Comparison of ENCODE assay signal across 30 cellular contexts in the genomic region with DNA sequence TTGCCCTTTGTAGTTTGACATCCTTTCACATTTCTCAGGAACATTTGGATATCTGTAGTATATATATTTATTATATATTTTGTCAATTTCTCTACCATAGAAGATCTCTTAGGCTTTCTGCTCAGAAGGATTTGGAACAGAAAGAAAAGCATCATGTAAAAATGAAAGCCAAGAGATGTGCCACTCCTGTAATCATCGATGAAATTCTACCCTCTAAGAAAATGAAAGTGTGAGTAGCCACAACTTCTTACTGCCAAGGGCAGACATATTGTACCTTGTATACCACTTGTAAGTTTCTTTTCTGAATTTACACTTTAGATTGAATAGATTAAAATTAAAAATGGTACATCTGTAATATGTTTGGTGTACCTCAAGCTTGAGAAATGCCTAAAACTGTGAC. TPM values are rescaled to one million over a fixed set of nuclear protein-coding genes. Genes with fewer than 3 reads are reported as not detected.
DNase-seq lines count a peak whose midpoint lies in the region; ATAC-seq and TF ChIP-seq lines count a peak whose summit lies in the region.
"Had no signal": no experiment of that assay in that cellular context is flagged by ENCODE, and none has a peak within 500 bp of the region (broad histone marks: within the 10 kb centered on the region; RNA-seq: fewer than 3 reads in every experiment).

No MANE protein-coding gene starts in this region.

- no peaks in the 10 kb centered on the region for H4K20me1 ChIP-seq in mammary epithelial cell (ENCODE audit: insufficient read depth, low read length)

- peaks cover 40% of the 10 kb centered on the region for H3K79me2 ChIP-seq in mammary epithelial cell (ENCODE audit: insufficient read depth, low read length)

- H3K27ac Mint-ChIP-seq in activated CD8-positive, alpha-beta memory T cell treated with anti-CD3 and anti-CD28 coated beads, Interleukin-2, amount 10 ng/mL, durations not matched to agents 7 days and 5 days: peak overlapping the region; percentile 49
- peak overlapping the region; percentile 68 to 78 for H3K27ac Mint-ChIP-seq in natural killer cell
- H3K27ac Mint-ChIP-seq: dendritic cell treated with granulocyte-macrophage colony-stimulating factor and Interleukin-4, amounts not matched to agents 40 ng/mL and 50 ng/mL, for 4 days; GM23338; IgD-negative memory B cell; stimulated activated memory B cell treated with anti-CD40 and anti-IgM and Interleukin-4, amounts not matched to agents 10 μg/mL and 1 μg/mL and 100 μg/mL, for 72 hours had no signal

- TF ChIP-seq CTCF in mammary epithelial cell (conservative IDR thresholded peaks at IDR 0.05 in 1 of 2, IDR thresholded peaks at IDR 0.05 in 1 of 2; ENCODE audit: extremely low read depth in 1 of 2, insufficient read depth in 1 of 2, low read depth in 1 of 2, low read length in 2 of 2): no peak
- no peak for TF ChIP-seq CTCF in natural killer cell (IDR thresholded peaks at IDR 0.05)

- H3K27ac ChIP-seq in mammary epithelial cell (ENCODE audit: insufficient read depth, low read depth, low read length): no peak overlapping the region
- H3K27ac ChIP-seq: esophagus muscularis mucosa, pancreas, Peyer's patch had no signal

- dilution Hi-C loops in mammary epithelial cell (cut with HindIII; ENCODE audit: low sequenced_read_pairs): loop anchor here (5.0 kb wide), 1 partner anchor 37 kb away; no protein-coding TSS in a partner anchor

- no peak overlapping the region for H3K4me3 Mint-ChIP-seq in activated CD8-positive, alpha-beta memory T cell treated with anti-CD3 and anti-CD28 coated beads, Interleukin-2, amount 10 ng/mL, durations not matched to agents 7 days and 5 days
- H3K4me3 Mint-ChIP-seq in natural killer cell: peak overlapping the region; percentile 73
- H3K4me3 Mint-ChIP-seq: activated CD4-positive, alpha-beta memory T cell treated with anti-CD3 and anti-CD28 coated beads, Interleukin-2, amount 10 ng/mL, durations not matched to agents 7 days and 5 days; dendritic cell treated with granulocyte-macrophage colony-stimulating factor and Interleukin-4, amounts not matched to agents 40 ng/mL and 50 ng/mL, for 4 days; GM23338; nephron progenitor cell; stimulated activated memory B cell treated with anti-CD40 and anti-IgM and Interleukin-4, amounts not matched to agents 10 μg/mL and 1 μg/mL and 100 μg/mL, for 72 hours had no signal

- no peaks in the 10 kb centered on the region for H3K4me1 ChIP-seq in mammary epithelial cell (ENCODE audit: insufficient read depth, low read length)
- H3K4me1 ChIP-seq: esophagus muscularis mucosa, pancreas, Peyer's patch had no signal

- H3K4me3 ChIP-seq in mammary epithelial cell (replicated peaks in 1 of 3; ENCODE audit: insufficient read depth in 1 of 3, low read depth in 2 of 3, low read length in 3 of 3): no peak overlapping the region
- H3K4me3 ChIP-seq: esophagus muscularis mucosa, GM23338, pancreas, Peyer's patch had no signal

- no peaks in the 10 kb centered on the region for H3K27me3 ChIP-seq in mammary epithelial cell (ENCODE audit: insufficient read depth, low read length)
- H3K27me3 ChIP-seq: esophagus muscularis mucosa, pancreas, Peyer's patch had no signal

- no TSS peak for BruUV-seq in mammary epithelial cell (replicated peaks; lab: Mats Ljungman, UMichigan)

- DNase-seq in activated CD8-positive, alpha-beta memory T cell treated with anti-CD3 and anti-CD28 coated beads, Interleukin-2, amount 10 ng/mL, durations not matched to agents 7 days and 5 days: no peak
- DNase-seq in activated CD8-positive, alpha-beta memory T cell treated with anti-CD3 and anti-CD28 coated beads, Interleukin-2, amount 50 U/mL, for 4 hours: no peak
- DNase-seq in mammary epithelial cell (no peak), natural killer cell (no peak), NCI-H446 (lab: John Stamatoyannopoulos, UW) (no peak), hypothalamus (lab: John Stamatoyannopoulos, UW) (no peak), middle frontal gyrus (ENCODE audit: extremely low spot score, low spot score) (no peak)
- DNase-seq: activated CD4-positive, alpha-beta memory T cell treated with anti-CD3 and anti-CD28 coated beads, Interleukin-2, amount 10 ng/mL, durations not matched to agents 7 days and 5 days; activated gamma-delta T cell; AML-193; caudate nucleus; COR-L47; DMS53; glutamatergic neuron; midbrain; NCI-H1105 treated with DMSO at 0.1 percent for 48 hours; NCI-H2029; NCI-H69; nephron progenitor cell; pancreas; Peyer's patch; right cardiac atrium; stimulated activated CD4-positive, alpha-beta T cell treated with anti-CD3 and anti-CD28 coated beads, Interleukin-12 subunit alpha, Interleukin-12 subunit beta, amount 100 ng/mL, for 4 hours; stimulated activated CD4-positive, alpha-beta T cell treated with anti-CD3 and anti-CD28 coated beads, Interleukin-4, amount 100 ng/mL, for 24 hours had no signal

- no peaks in the 10 kb centered on the region for H3K9me3 ChIP-seq in mammary epithelial cell (replicated peaks; ENCODE audit: insufficient read depth, low read length)
- H3K9me3 ChIP-seq: esophagus muscularis mucosa, pancreas had no signal

- no peaks in the 10 kb centered on the region for H3K9me3 Mint-ChIP-seq in activated CD8-positive, alpha-beta memory T cell treated with anti-CD3 and anti-CD28 coated beads, Interleukin-2, amount 10 ng/mL, durations not matched to agents 7 days and 5 days (ENCODE audit: low read depth)
- H3K9me3 Mint-ChIP-seq in natural killer cell: no peaks in the 10 kb centered on the region
- H3K9me3 Mint-ChIP-seq: activated CD4-positive, alpha-beta memory T cell treated with anti-CD3 and anti-CD28 coated beads, Interleukin-2, amount 10 ng/mL, durations not matched to agents 7 days and 5 days; dendritic cell treated with granulocyte-macrophage colony-stimulating factor and Interleukin-4, amounts not matched to agents 40 ng/mL and 50 ng/mL, for 4 days; GM23338; IgD-negative memory B cell; nephron progenitor cell; stimulated activated memory B cell treated with anti-CD40 and anti-IgM and Interleukin-4, amounts not matched to agents 10 μg/mL and 1 μg/mL and 100 μg/mL, for 72 hours had no signal

- no peak for ATAC-seq in activated CD8-positive, alpha-beta memory T cell treated with anti-CD3 and anti-CD28 coated beads, Interleukin-2, amount 10 ng/mL, durations not matched to agents 7 days and 5 days
- peak; percentile 60 to 84 (median 71) for ATAC-seq in natural killer cell
- no peak for ATAC-seq in HG02798 (IDR thresholded peaks at IDR 0.05; ENCODE audit: poor library complexity, unreplicated experiment)
- ATAC-seq: GM23338; pancreas; right cardiac atrium; stimulated activated memory B cell treated with anti-CD40 and anti-IgM and Interleukin-4, amounts not matched to agents 10 μg/mL and 1 μg/mL and 100 μg/mL, for 72 hours had no signal

- H3K9ac ChIP-seq in mammary epithelial cell (ENCODE audit: insufficient read depth, low read length): no peak overlapping the region

- peak overlapping the region; percentile 4 for H3K4me2 ChIP-seq in mammary epithelial cell (ENCODE audit: insufficient read depth, low read depth, low read length)
- H3K4me2 ChIP-seq: GM23338 had no signal

- intact Hi-C loops in mammary epithelial cell (cut with micrococcal nuclease): no loop called here
- intact Hi-C loops in natural killer cell (cut with micrococcal nuclease): no loop called here

- H3K36me3 ChIP-seq in mammary epithelial cell (ENCODE audit: insufficient read depth, low read length): peaks cover 43% of the 10 kb centered on the region
- H3K36me3 ChIP-seq: esophagus muscularis mucosa, pancreas, Peyer's patch had no signal

- no peak overlapping the region for H2AFZ ChIP-seq in mammary epithelial cell (ENCODE audit: low read depth, low read length)
- H2AFZ ChIP-seq: GM23338 had no signal

- in situ Hi-C loops in mammary epithelial cell (cut with MboI; ENCODE audit: low sequenced_read_pairs in 2 of 2): no loop called here

- H3K27me3 Mint-ChIP-seq in activated CD8-positive, alpha-beta memory T cell treated with anti-CD3 and anti-CD28 coated beads, Interleukin-2, amount 10 ng/mL, durations not matched to agents 7 days and 5 days: no peaks in the 10 kb centered on the region
- H3K27me3 Mint-ChIP-seq in natural killer cell (ENCODE audit: low read depth in 2 of 2): no peaks in the 10 kb centered on the region
- H3K27me3 Mint-ChIP-seq: activated CD4-positive, alpha-beta memory T cell treated with anti-CD3 and anti-CD28 coated beads, Interleukin-2, amount 10 ng/mL, durations not matched to agents 7 days and 5 days; dendritic cell treated with granulocyte-macrophage colony-stimulating factor and Interleukin-4, amounts not matched to agents 40 ng/mL and 50 ng/mL, for 4 days; IgD-negative memory B cell; stimulated activated memory B cell treated with anti-CD40 and anti-IgM and Interleukin-4, amounts not matched to agents 10 μg/mL and 1 μg/mL and 100 μg/mL, for 72 hours had no signal

- CTCF ChIA-PET in activated CD8-positive, alpha-beta memory T cell treated with anti-CD3 and anti-CD28 coated beads, Interleukin-2, amount 10 ng/mL, durations not matched to agents 7 days and 5 days (lab: Charles Lee): no interaction called here
- CTCF ChIA-PET in mammary epithelial cell (lab: Charles Lee; ENCODE audit: low non-redundant PET): no interaction called here

- peaks cover 65% of the 10 kb centered on the region for H3K36me3 Mint-ChIP-seq in activated CD8-positive, alpha-beta memory T cell treated with anti-CD3 and anti-CD28 coated beads, Interleukin-2, amount 10 ng/mL, durations not matched to agents 7 days and 5 days
- no peaks in the 10 kb centered on the region for H3K36me3 Mint-ChIP-seq in natural killer cell
- H3K36me3 Mint-ChIP-seq: IgD-negative memory B cell; stimulated activated memory B cell treated with anti-CD40 and anti-IgM and Interleukin-4, amounts not matched to agents 10 μg/mL and 1 μg/mL and 100 μg/mL, for 72 hours had no signal

- WGBS in mammary epithelial cell (ENCODE audit: low coverage, missing lambda C conversion rate): 19% methylated on average over 1 of the region's 1 CpG

- peaks cover 16% of the 10 kb centered on the region for H3K4me1 Mint-ChIP-seq in activated CD8-positive, alpha-beta memory T cell treated with anti-CD3 and anti-CD28 coated beads, Interleukin-2, amount 10 ng/mL, durations not matched to agents 7 days and 5 days
- peaks cover 8 to 17% of the 10 kb centered on the region in 2 donors for H3K4me1 Mint-ChIP-seq in natural killer cell
- H3K4me1 Mint-ChIP-seq: GM23338; nephron progenitor cell; stimulated activated memory B cell treated with anti-CD40 and anti-IgM and Interleukin-4, amounts not matched to agents 10 μg/mL and 1 μg/mL and 100 μg/mL, for 72 hours had no signal

RNA-seq across cellular contexts. Expression of gene TPX2, which starts 31.2 kb away (rescaled TPM):
- 100 to 1,000 TPM; 148 to 159 TPM for total RNA-seq in activated CD8-positive, alpha-beta memory T cell treated with anti-CD3 and anti-CD28 coated beads, Interleukin-2, amount 10 ng/mL, durations not matched to agents 7 days and 5 days
- total RNA-seq in mammary epithelial cell: 10 to 100 TPM in 1 of 2 donors, 1 to 10 TPM in 1; 9.5 to 74.3 TPM
- 51.2 TPM for polyA plus RNA-seq in mammary epithelial cell
- 108 TPM for polyA minus RNA-seq in mammary epithelial cell
- 1 to 10 TPM; 2.2 to 4.2 (median 2.2) TPM for total RNA-seq in natural killer cell

RNA-seq across cellular contexts. Expression of gene BCL2L1, which starts 47.6 kb away (rescaled TPM):
- 100 to 1,000 TPM in 1 of 2 experiments, 10 to 100 TPM in 1; 69.8 to 121 TPM for total RNA-seq in activated CD8-positive, alpha-beta memory T cell treated with anti-CD3 and anti-CD28 coated beads, Interleukin-2, amount 10 ng/mL, durations not matched to agents 7 days and 5 days
- total RNA-seq in mammary epithelial cell: 100 to 1,000 TPM; 196 to 212 TPM
- 132 TPM for polyA plus RNA-seq in mammary epithelial cell
- polyA minus RNA-seq in mammary epithelial cell: 137 TPM
- total RNA-seq in natural killer cell: 10 to 100 TPM; 67.4 to 92.6 (median 78.6) TPM

RNA-seq across cellular contexts. Expression of gene MYLK2, which starts 48.9 kb away (rescaled TPM):
- 1 to 10 TPM in 1 of 2 experiments, under 1 TPM in 1; 0.42 to 1.2 TPM for total RNA-seq in activated CD8-positive, alpha-beta memory T cell treated with anti-CD3 and anti-CD28 coated beads, Interleukin-2, amount 10 ng/mL, durations not matched to agents 7 days and 5 days
- total RNA-seq in mammary epithelial cell (under 1 TPM; under 0.01 to 0.24 TPM), natural killer cell (under 1 TPM in 1 of 3 donors, not detected in 2; 0.12 TPM)
- 0.06 TPM for polyA plus RNA-seq in mammary epithelial cell
- not detected for polyA minus RNA-seq in mammary epithelial cell
- polyA plus RNA-seq: IgD-negative memory B cell had no signal

Comparison
In these comparisons a context has a peak if more than half of its experiments do, and no peak if none do; other contexts are left out.
1. ATAC-seq: peak in natural killer cell (3 of 3); none in activated CD8-positive, alpha-beta memory T cell treated with anti-CD3 and anti-CD28 coated beads, Interleukin-2, amount 10 ng/mL, durations not matched to agents 7 days and 5 days (single experiment) and HG02798 (single experiment).